In the genomic region with DNA sequence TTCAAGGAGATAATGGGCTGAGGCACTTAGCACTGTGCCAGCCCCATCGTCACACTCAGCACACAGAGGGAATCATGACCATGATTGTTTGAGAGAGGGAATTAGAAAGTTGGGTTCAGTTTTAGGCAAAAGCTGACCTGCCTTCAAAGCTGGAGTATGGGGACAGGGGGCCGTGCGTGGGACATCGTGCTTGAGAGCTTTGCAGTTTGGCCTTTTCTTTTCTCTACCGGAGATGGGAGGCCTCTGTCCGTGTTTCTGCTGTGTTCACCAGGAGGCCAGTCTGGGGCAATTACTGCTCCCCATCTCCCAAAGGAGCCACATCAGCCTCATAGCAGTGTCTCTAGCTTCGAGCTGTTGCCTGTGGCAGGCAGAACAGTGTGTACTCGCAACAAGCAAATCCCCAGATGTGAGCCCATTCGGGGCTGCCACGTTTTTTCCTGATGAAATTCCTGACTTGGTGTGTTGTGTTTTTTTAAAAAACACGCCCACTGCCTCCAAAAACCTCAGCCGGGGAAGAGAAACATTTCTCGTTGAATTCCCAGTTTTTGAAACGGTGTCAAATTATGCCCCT, we compare ENCODE assay signal across 27 cellular contexts. TPM values are rescaled to one million over a fixed set of nuclear protein-coding genes. Genes with fewer than 3 reads are reported as not detected.
DNase-seq lines count a peak whose midpoint lies in the region; ATAC-seq, FAIRE-seq and TF ChIP-seq lines count a peak whose summit lies in the region.
"Had no signal": no experiment of that assay in that cellular context is flagged by ENCODE, and none has a peak within 500 bp of the region (broad histone marks: within the 10 kb centered on the region; RNA-seq: fewer than 3 reads in every experiment).

No MANE protein-coding gene starts in this region.

- BruUV-seq in IMR-90 (replicated peaks; lab: Mats Ljungman, UMichigan), result no TSS peak

- H3K9me3 ChIP-seq in IMR-90 (ENCODE audit: control insufficient read depth, insufficient read depth, low read length) (0 out of 2 replicates have a peak, but pooled peaks cover 2% of the 10 kb centered on the region), thoracic aorta (no peaks in the 10 kb centered on the region), small intestine (ENCODE audit: control insufficient read depth, low read depth) (no peaks in the 10 kb centered on the region)

- H3K9me3 Mint-ChIP-seq in neural crest cell, result peaks cover 9% of the 10 kb centered on the region
- H3K9me3 Mint-ChIP-seq: activated T-helper 17 cell treated with anti-CD3 and anti-CD28 coated beads, Interleukin-2, amount 50 U/mL, for 72 hours; stimulated activated effector memory CD8-positive, alpha-beta T cell treated with anti-CD3 and anti-CD28 coated beads, Interleukin-12 subunit alpha, Interleukin-12 subunit beta, amount 100 ng/mL, for 72 hours had no signal

- ATAC-seq in IMR-90 (ENCODE audit: low read depth), result no peak
- peak; percentile 56 for ATAC-seq in thoracic aorta (ENCODE audit: insufficient number of reproducible peaks, low FRiP score, low read depth)
- ATAC-seq in HG03135 (IDR thresholded peaks at IDR 0.05; ENCODE audit: unreplicated experiment), result no peak
- ATAC-seq: activated T-helper 17 cell treated with anti-CD3 and anti-CD28 coated beads, Interleukin-2, amount 50 U/mL, for 72 hours; foreskin keratinocyte; HCT116; PC-3; stimulated activated effector memory CD8-positive, alpha-beta T cell treated with anti-CD3 and anti-CD28 coated beads, Interleukin-12 subunit alpha, Interleukin-12 subunit beta, amount 100 ng/mL, for 72 hours had no signal

- H3K18ac ChIP-seq in IMR-90 (ENCODE audit: low read depth, low read length), result no peak overlapping the region

- TF ChIP-seq POLR2A in IMR-90 (IDR thresholded peaks at IDR 0.05; ENCODE audit: low read depth, low read length), result no peak

- H3K23ac ChIP-seq in IMR-90 (ENCODE audit: low read depth, low read length), result peak overlapping the region; percentile 69

- CTCF ChIA-PET in IMR-90 (lab: Yijun Ruan, JAX), result no interaction called here

- H3K27me3 ChIP-seq in IMR-90 (ENCODE audit: control insufficient read depth, insufficient read depth, low read length), result no peaks in the 10 kb centered on the region
- H3K27me3 ChIP-seq in thoracic aorta (replicated peaks; ENCODE audit: insufficient read depth), result no peaks in the 10 kb centered on the region
- H3K27me3 ChIP-seq in small intestine (ENCODE audit: control insufficient read depth in 2 of 2, insufficient read depth in 2 of 2, low read length in 2 of 2), result no peaks in the 10 kb centered on the region
- H3K27me3 ChIP-seq: foreskin keratinocyte had no signal

- peak overlapping the region; percentile 21; the same call in 1 of the 2 replicates for H4K91ac ChIP-seq in IMR-90 (ENCODE audit: insufficient read depth, low read depth, low read length)

- peak overlapping the region; percentile 32; the same call in 1 of the 2 replicates for H2BK120ac ChIP-seq in IMR-90 (ENCODE audit: low read depth, low read length)

- no peak overlapping the region for H3K4me2 ChIP-seq in IMR-90 (ENCODE audit: low read depth, low read length)

- H3K56ac ChIP-seq in IMR-90 (ENCODE audit: extremely low read depth, insufficient read depth, low read length), result no peak overlapping the region

- peak overlapping the region; percentile 42; the same call in 1 of the 2 replicates for H3K14ac ChIP-seq in IMR-90 (replicated peaks; ENCODE audit: low read depth, low read length)

- H4K5ac ChIP-seq in IMR-90 (ENCODE audit: low read depth, low read length), result no peak overlapping the region; the same call in 1 of the 2 replicates

- peak overlapping the region; percentile 40; the same call in 1 of the 2 replicates for H2BK20ac ChIP-seq in IMR-90 (ENCODE audit: low read depth, low read length)

- H3K4me1 ChIP-seq in IMR-90 (ENCODE audit: control insufficient read depth, insufficient read depth, low read length) (peaks cover 11% of the 10 kb centered on the region), thoracic aorta (ENCODE audit: control insufficient read depth in 1 of 2, low read depth in 2 of 2) (peaks cover 0 to 19% of the 10 kb centered on the region in 2 donors), small intestine (ENCODE audit: control insufficient read depth in 2 of 2, insufficient read depth in 1 of 2, low read depth in 1 of 2, low read length in 1 of 2) (no peaks in the 10 kb centered on the region)
- H3K4me1 ChIP-seq: foreskin keratinocyte had no signal

- peak overlapping the region; percentile 56; the same call in 1 of the 3 replicates for H2BK15ac ChIP-seq in IMR-90 (ENCODE audit: low read depth, low read length)

- no peaks in the 10 kb centered on the region for H3K27me3 Mint-ChIP-seq in neural crest cell (ENCODE audit: low read depth)

- H2AFZ ChIP-seq in IMR-90 (replicated peaks; ENCODE audit: low read length, poor library complexity), result peak overlapping the region; percentile 71

- H3K27ac ChIP-seq in IMR-90 (ENCODE audit: insufficient read depth, low read length) (no peak overlapping the region), thoracic aorta (peak overlapping the region in 1 of 2 donors; percentile 19), small intestine (ENCODE audit: low read depth in 1 of 2, low read length in 1 of 2) (no peak overlapping the region)
- H3K27ac ChIP-seq: foreskin keratinocyte, HL-60 had no signal

- H3K79me1 ChIP-seq in IMR-90 (ENCODE audit: low read depth in 1 of 2, low read length in 2 of 2), result peaks cover 0 to 5% of the 10 kb centered on the region in 2 experiments; a peak in 1 of 4 replicates

- no peak overlapping the region for H2BK5ac ChIP-seq in IMR-90 (ENCODE audit: low read depth, low read length, poor library complexity, severe bottlenecking)

- H3K4ac ChIP-seq in IMR-90 (ENCODE audit: low read depth, low read length), result peak overlapping the region; percentile 58

- no peak for TF ChIP-seq RAD21 in IMR-90 (IDR thresholded peaks at IDR 0.05; ENCODE audit: low read length)

- no peaks in the 10 kb centered on the region; the same call in none of the 2 replicates for H3K9me1 ChIP-seq in IMR-90 (ENCODE audit: insufficient read depth, low read length)

- 53% methylated on average over 4 of the region's 14 CpGs; no CpG with 5 or more reads in 1 of the 2 experiments for WGBS in IMR-90 (ENCODE audit: extremely low coverage in 2 of 2, insufficient read length in 1 of 2), 2 experiments
- 81 to 85% (median 82%) methylated on average over 14 of the region's 14 CpGs for WGBS in small intestine, 3 donors

- peak overlapping the region; percentile 6 for H2AK9ac ChIP-seq in IMR-90 (replicated peaks; ENCODE audit: low read depth, low read length, poor library complexity)

- TF ChIP-seq CTCF in IMR-90 (conservative IDR thresholded peaks at IDR 0.05; ENCODE audit: low read depth, low read length) (no peak), neural crest cell (conservative IDR thresholded peaks at IDR 0.05) (no peak), thoracic aorta (IDR thresholded peaks at IDR 0.05) (no peak)

- POLR2A ChIA-PET in IMR-90 (lab: Charles Lee; ENCODE audit: unreplicated experiment), result interaction anchor here (0.5 kb wide), 1 partner anchor 538 kb away, joined by 3 read pairs; no protein-coding TSS in a partner anchor

- no peak for FAIRE-seq in small intestine (lab: Jason Lieb, UNC)
- FAIRE-seq: GM12891 had no signal

- H3K4me3 Mint-ChIP-seq in neural crest cell, result no peak overlapping the region
- H3K4me3 Mint-ChIP-seq: activated naive CD4-positive, alpha-beta T cell treated with anti-CD3 and anti-CD28 coated beads, Interleukin-2, amount 50 U/mL, for 24 hours; activated T-helper 17 cell treated with anti-CD3 and anti-CD28 coated beads, Interleukin-2, amount 50 U/mL, for 72 hours; stimulated activated effector memory CD8-positive, alpha-beta T cell treated with anti-CD3 and anti-CD28 coated beads, Interleukin-12 subunit alpha, Interleukin-12 subunit beta, amount 100 ng/mL, for 72 hours had no signal

- H4K8ac ChIP-seq in IMR-90 (ENCODE audit: low read depth in 2 of 2, low read length in 2 of 2), result peak overlapping the region; percentile 47 to 78; a peak in 2 of 4 replicates

- dilution Hi-C loops in IMR-90 (cut with HindIII; ENCODE audit: low sequenced_read_pairs, unreplicated experiment), result no loop called here

- in situ Hi-C loops in IMR-90 (cut with MboI; ENCODE audit: low sequenced_read_pairs), result no loop called here

- no peaks in the 10 kb centered on the region; the same call in 1 of the 2 replicates for H3K36me3 ChIP-seq in IMR-90 (ENCODE audit: control insufficient read depth, insufficient read depth, low read length)
- H3K36me3 ChIP-seq in thoracic aorta, result no peaks in the 10 kb centered on the region
- no peaks in the 10 kb centered on the region for H3K36me3 ChIP-seq in small intestine (ENCODE audit: control insufficient read depth in 2 of 2, insufficient read depth in 2 of 2, low read length in 2 of 2)

- H3K36me3 Mint-ChIP-seq in neural crest cell (ENCODE audit: low read depth), result no peaks in the 10 kb centered on the region
- H3K36me3 Mint-ChIP-seq: activated naive CD4-positive, alpha-beta T cell treated with anti-CD3 and anti-CD28 coated beads, Interleukin-2, amount 50 U/mL, for 24 hours; stimulated activated effector memory CD8-positive, alpha-beta T cell treated with anti-CD3 and anti-CD28 coated beads, Interleukin-12 subunit alpha, Interleukin-12 subunit beta, amount 100 ng/mL, for 72 hours had no signal

- H4K20me1 ChIP-seq in IMR-90 (ENCODE audit: insufficient read depth, low read length), result peaks cover 4% of the 10 kb centered on the region; the same call in 1 of the 2 replicates

- DNase-seq in IMR-90 (peak; percentile 35), fibroblast of peridontal ligament (ENCODE audit: extremely low read depth) (peak; percentile 54), neural crest cell (ENCODE audit: low read depth, low spot score) (no peak), thoracic aorta (ENCODE audit: low spot score) (no peak), small intestine (no peak), kidney tubule cell (ENCODE audit: low spot score) (no peak), NCI-H446 treated with DMSO at 0.1 percent for 48 hours (lab: John Stamatoyannopoulos, UW) (no peak)
- DNase-seq: activated CD4-positive, alpha-beta T cell treated with anti-CD3 and anti-CD28 coated beads, Interleukin-2, amount 50 U/mL, for 48 hours; activated CD4-positive, CD25-positive, alpha-beta regulatory T cell; activated CD8-positive, alpha-beta memory T cell treated with anti-CD3 and anti-CD28 coated beads, Interleukin-2, amount 50 U/mL, for 48 hours; foreskin keratinocyte; hippocampal formation; midbrain; NCI-H1048; NCI-H2029; NCI-H226; PC-3; SHP77 treated with DMSO at 0.1 percent for 48 hours; stimulated activated CD4-positive, alpha-beta T cell treated with anti-CD3 and anti-CD28 coated beads, Interleukin-2, amount 100 ng/mL, for 48 hours; SW 1271 had no signal

- H3K9ac ChIP-seq in IMR-90 (ENCODE audit: low read depth, low read length), result no peak overlapping the region

- H3K4me3 ChIP-seq in IMR-90 (ENCODE audit: insufficient read depth, low read depth, low read length) (no peak overlapping the region), thoracic aorta (no peak overlapping the region), small intestine (ENCODE audit: low read depth in 1 of 2, low read length in 2 of 2) (no peak overlapping the region)

- intact Hi-C loops in IMR-90 (cut with micrococcal nuclease), result no loop called here

- peak overlapping the region; percentile 39; the same call in 1 of the 2 replicates for H2AK5ac ChIP-seq in IMR-90 (ENCODE audit: low read depth, low read length)

- no peaks in the 10 kb centered on the region for H3K4me1 Mint-ChIP-seq in neural crest cell
- H3K4me1 Mint-ChIP-seq: activated naive CD4-positive, alpha-beta T cell treated with anti-CD3 and anti-CD28 coated beads, Interleukin-2, amount 50 U/mL, for 24 hours; activated T-helper 17 cell treated with anti-CD3 and anti-CD28 coated beads, Interleukin-2, amount 50 U/mL, for 72 hours; stimulated activated effector memory CD8-positive, alpha-beta T cell treated with anti-CD3 and anti-CD28 coated beads, Interleukin-12 subunit alpha, Interleukin-12 subunit beta, amount 100 ng/mL, for 72 hours had no signal

- H3K27ac Mint-ChIP-seq in neural crest cell (ENCODE audit: unreplicated experiment), result peak overlapping the region; percentile 68
- H3K27ac Mint-ChIP-seq: activated naive CD4-positive, alpha-beta T cell treated with anti-CD3 and anti-CD28 coated beads, Interleukin-2, amount 50 U/mL, for 24 hours; activated T-helper 17 cell treated with anti-CD3 and anti-CD28 coated beads, Interleukin-2, amount 50 U/mL, for 72 hours; stimulated activated effector memory CD8-positive, alpha-beta T cell treated with anti-CD3 and anti-CD28 coated beads, Interleukin-12 subunit alpha, Interleukin-12 subunit beta, amount 100 ng/mL, for 72 hours had no signal

RNA-seq across cellular contexts. Expression of a gene that starts 20.2 kb away (rescaled TPM):
- total RNA-seq in IMR-90 (2012; rRNA removed) (2.3 and 2.5 TPM in 2 replicates), neural crest cell (1.3 and 1.4 TPM in 2 replicates), thoracic aorta (1 to 10 TPM; 3.5 to 3.8 TPM)
- polyA plus RNA-seq in IMR-90 (2012; rRNA removed) (5.0 and 5.4 TPM in 2 replicates), small intestine (under 1 TPM in 1 of 3 donors, not detected in 2; 0.70 TPM)
- 1.8 and 4.5 TPM in 2 replicates for polyA plus RNA-seq in IMR-90 (2012; cell fraction: cytosol; rRNA removed)
- 3.6 and 4.4 TPM in 2 replicates for polyA plus RNA-seq in IMR-90 (2012; cell fraction: nucleus; rRNA removed; ENCODE audit: low replicate concordance)
- total RNA-seq: foreskin keratinocyte had no signal
- polyA plus RNA-seq: foreskin keratinocyte had no signal

Comparison
In these comparisons a context has a peak if more than half of its experiments do, and no peak if none do; other contexts are left out.
1. DNase-seq: peak in IMR-90 (single experiment) and fibroblast of peridontal ligament (single experiment); none in neural crest cell (single experiment), thoracic aorta (single experiment), small intestine (single experiment), kidney tubule cell (single experiment) and NCI-H446 treated with DMSO at 0.1 percent for 48 hours (single experiment).